Comparison of ENCODE assay signal across 1 cellular context in genomic region chr7:139741239-139741638, GRCh38.
TF ChIP-seq lines count a peak whose summit lies in the region.

No MANE protein-coding gene starts in this region.

TF ChIP-seq in liver, 16 proteins besides CTCF, POLR2A, EP300 and RAD21:
- TF ChIP-seq REST (IDR thresholded peaks at IDR 0.05) (no peak), HNF4G (IDR thresholded peaks at IDR 0.05) (peak; percentile 34), JUND (IDR thresholded peaks at IDR 0.05) (no peak), HNF4A (conservative IDR thresholded peaks at IDR 0.05) (peak; percentile 67 to 82), NR2F2 (IDR thresholded peaks at IDR 0.05) (peak; percentile 59), TAF1 (conservative IDR thresholded peaks at IDR 0.05) (no peak)
- TF ChIP-seq, protein P1, sequence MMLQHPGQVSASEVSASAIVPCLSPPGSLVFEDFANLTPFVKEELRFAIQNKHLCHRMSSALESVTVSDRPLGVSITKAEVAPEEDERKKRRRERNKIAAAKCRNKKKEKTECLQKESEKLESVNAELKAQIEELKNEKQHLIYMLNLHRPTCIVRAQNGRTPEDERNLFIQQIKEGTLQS (IDR thresholded peaks at IDR 0.05): no peak
- TF ChIP-seq, protein P2, sequence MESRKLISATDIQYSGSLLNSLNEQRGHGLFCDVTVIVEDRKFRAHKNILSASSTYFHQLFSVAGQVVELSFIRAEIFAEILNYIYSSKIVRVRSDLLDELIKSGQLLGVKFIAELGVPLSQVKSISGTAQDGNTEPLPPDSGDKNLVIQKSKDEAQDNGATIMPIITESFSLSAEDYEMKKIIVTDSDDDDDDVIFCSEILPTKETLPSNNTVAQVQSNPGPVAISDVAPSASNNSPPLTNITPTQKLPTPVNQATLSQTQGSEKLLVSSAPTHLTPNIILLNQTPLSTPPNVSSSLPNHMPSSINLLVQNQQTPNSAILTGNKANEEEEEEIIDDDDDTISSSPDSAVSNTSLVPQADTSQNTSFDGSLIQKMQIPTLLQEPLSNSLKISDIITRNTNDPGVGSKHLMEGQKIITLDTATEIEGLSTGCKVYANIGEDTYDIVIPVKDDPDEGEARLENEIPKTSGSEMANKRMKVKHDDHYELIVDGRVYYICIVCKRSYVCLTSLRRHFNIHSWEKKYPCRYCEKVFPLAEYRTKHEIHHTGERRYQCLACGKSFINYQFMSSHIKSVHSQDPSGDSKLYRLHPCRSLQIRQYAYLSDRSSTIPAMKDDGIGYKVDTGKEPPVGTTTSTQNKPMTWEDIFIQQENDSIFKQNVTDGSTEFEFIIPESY (IDR thresholded peaks at IDR 0.05): no peak
TF ChIP-seq in liver: peak in this region for 3.
